9 cellular contexts compared by ENCODE assay signal in the genomic region with DNA sequence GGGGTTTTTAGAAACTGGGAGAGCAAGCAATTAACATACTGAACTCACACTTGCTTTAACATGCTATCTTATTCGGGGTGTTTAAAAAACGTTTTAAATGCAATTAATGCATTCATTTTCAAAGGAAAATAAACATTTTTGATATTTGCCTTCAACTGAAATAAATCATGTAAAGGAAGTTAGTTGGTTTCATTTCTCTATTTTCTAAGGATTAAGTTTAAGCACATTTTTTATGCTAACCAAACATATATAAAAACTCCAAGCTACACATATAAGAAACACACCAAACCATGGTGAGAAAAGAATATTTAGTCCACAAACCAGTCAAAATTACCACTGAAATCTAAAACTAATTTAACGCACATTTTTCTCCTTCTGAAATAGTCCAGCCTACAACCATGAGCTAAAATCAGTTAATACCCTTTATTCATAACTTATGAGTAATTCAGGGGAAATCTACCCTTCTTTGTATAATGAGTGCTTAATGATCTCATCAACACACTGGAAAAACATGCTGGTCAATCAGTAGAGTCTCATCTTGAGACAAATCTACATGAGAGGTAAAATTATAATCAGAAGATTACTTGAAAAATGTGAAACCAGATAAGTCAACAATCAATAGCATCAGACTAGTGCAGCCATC. TPM values are rescaled to one million over a fixed set of nuclear protein-coding genes. Genes with fewer than 3 reads are reported as not detected.
DNase-seq lines count a peak whose midpoint lies in the region; ATAC-seq lines count a peak whose summit lies in the region.
"Had no signal": no experiment of that assay in that cellular context is flagged by ENCODE, and none has a peak within 500 bp of the region (broad histone marks: within the 10 kb centered on the region; RNA-seq: fewer than 3 reads in every experiment).

No MANE protein-coding gene starts in this region.

- DNase-seq in activated CD4-positive, alpha-beta T cell treated with anti-CD3 and anti-CD28 coated beads, Interleukin-2, amount 10 ng/mL, durations not matched to agents 24 days and 14 days, result no peak
- DNase-seq in activated CD4-positive, alpha-beta T cell treated with anti-CD3 and anti-CD28 coated beads for 4 hours, result no peak
- DNase-seq in activated CD8-positive, alpha-beta T cell treated with anti-CD3 and anti-CD28 coated beads, Interleukin-2, amount 10 ng/mL, durations not matched to agents 7 days and 5 days, result no peak
- DNase-seq in OCI-M2 (lab: John Stamatoyannopoulos, UW; ENCODE audit: unreplicated experiment) (no peak), NCI-H128 (lab: John Stamatoyannopoulos, UW; ENCODE audit: unreplicated experiment) (no peak), middle frontal gyrus (ENCODE audit: extremely low spot score, low spot score) (no peak)
- DNase-seq: esophagus squamous epithelium had no signal

- intact Hi-C loops in activated CD4-positive, alpha-beta T cell treated with anti-CD3 and anti-CD28 coated beads, Interleukin-2, amount 10 ng/mL, durations not matched to agents 24 days and 14 days (cut with micrococcal nuclease), result no loop called here

- peaks cover 35% of the 10 kb centered on the region for H3K4me1 ChIP-seq in skeletal muscle satellite cell (ENCODE audit: control insufficient read depth, insufficient read depth, low read length)

- ATAC-seq in HG02938 (IDR thresholded peaks at IDR 0.05; ENCODE audit: unreplicated experiment), result peak; percentile 69
- no peak for ATAC-seq in activated CD8-positive, alpha-beta T cell treated with anti-CD3 and anti-CD28 coated beads, Interleukin-2, amount 10 ng/mL, durations not matched to agents 7 days and 5 days

- H3K9me3 Mint-ChIP-seq in activated CD4-positive, alpha-beta T cell treated with anti-CD3 and anti-CD28 coated beads, Interleukin-2, amount 10 ng/mL, durations not matched to agents 24 days and 14 days, result no peaks in the 10 kb centered on the region
- no peaks in the 10 kb centered on the region for H3K9me3 Mint-ChIP-seq in activated CD8-positive, alpha-beta T cell treated with anti-CD3 and anti-CD28 coated beads, Interleukin-2, amount 10 ng/mL, durations not matched to agents 7 days and 5 days (ENCODE audit: insufficient read depth)

- H3K36me3 ChIP-seq in skeletal muscle satellite cell (ENCODE audit: insufficient read depth, low read length), result no peaks in the 10 kb centered on the region
- H3K36me3 ChIP-seq: esophagus squamous epithelium had no signal

- H3K4me1 Mint-ChIP-seq in activated CD4-positive, alpha-beta T cell treated with anti-CD3 and anti-CD28 coated beads, Interleukin-2, amount 10 ng/mL, durations not matched to agents 24 days and 14 days, result peaks cover 59% of the 10 kb centered on the region
- H3K4me1 Mint-ChIP-seq in activated CD8-positive, alpha-beta T cell treated with anti-CD3 and anti-CD28 coated beads, Interleukin-2, amount 10 ng/mL, durations not matched to agents 7 days and 5 days (ENCODE audit: low read depth), result peaks cover 61% of the 10 kb centered on the region

- POLR2A ChIA-PET in activated CD8-positive, alpha-beta T cell treated with anti-CD3 and anti-CD28 coated beads, Interleukin-2, amount 10 ng/mL, durations not matched to agents 7 days and 5 days (lab: Charles Lee), result no interaction called here

- CTCF ChIA-PET in activated CD8-positive, alpha-beta T cell treated with anti-CD3 and anti-CD28 coated beads, Interleukin-2, amount 10 ng/mL, durations not matched to agents 7 days and 5 days (lab: Charles Lee), result interaction anchor here (1.1 to 1.6 kb wide), 2 partner anchors 9 to 10 kb away, joined by 4 to 6 read pairs; a partner anchor contains a TSS

- peak overlapping the region; percentile 29 for H3K4me3 ChIP-seq in skeletal muscle satellite cell (ENCODE audit: low read length)
- H3K4me3 ChIP-seq: esophagus squamous epithelium had no signal

- H3K4me3 Mint-ChIP-seq in activated CD4-positive, alpha-beta T cell treated with anti-CD3 and anti-CD28 coated beads, Interleukin-2, amount 10 ng/mL, durations not matched to agents 24 days and 14 days, result peak overlapping the region; percentile 32
- H3K4me3 Mint-ChIP-seq in activated CD8-positive, alpha-beta T cell treated with anti-CD3 and anti-CD28 coated beads, Interleukin-2, amount 10 ng/mL, durations not matched to agents 7 days and 5 days, result peak overlapping the region; percentile 23

- peaks cover 21% of the 10 kb centered on the region for H3K36me3 Mint-ChIP-seq in activated CD4-positive, alpha-beta T cell treated with anti-CD3 and anti-CD28 coated beads, Interleukin-2, amount 10 ng/mL, durations not matched to agents 24 days and 14 days (ENCODE audit: low read depth)
- peaks cover 28% of the 10 kb centered on the region for H3K36me3 Mint-ChIP-seq in activated CD8-positive, alpha-beta T cell treated with anti-CD3 and anti-CD28 coated beads, Interleukin-2, amount 10 ng/mL, durations not matched to agents 7 days and 5 days (ENCODE audit: low read depth)

- no peaks in the 10 kb centered on the region for H3K9me3 ChIP-seq in skeletal muscle satellite cell (replicated peaks; ENCODE audit: low read length)
- H3K9me3 ChIP-seq: esophagus squamous epithelium had no signal

- no peak overlapping the region for H3K9ac ChIP-seq in skeletal muscle satellite cell (ENCODE audit: low read depth, low read length)

- no peaks in the 10 kb centered on the region for H3K27me3 Mint-ChIP-seq in activated CD4-positive, alpha-beta T cell treated with anti-CD3 and anti-CD28 coated beads, Interleukin-2, amount 10 ng/mL, durations not matched to agents 24 days and 14 days
- H3K27me3 Mint-ChIP-seq in activated CD8-positive, alpha-beta T cell treated with anti-CD3 and anti-CD28 coated beads, Interleukin-2, amount 10 ng/mL, durations not matched to agents 7 days and 5 days (ENCODE audit: low read depth), result no peaks in the 10 kb centered on the region

- no peaks in the 10 kb centered on the region for H3K27me3 ChIP-seq in skeletal muscle satellite cell (ENCODE audit: control insufficient read depth, insufficient read depth, low read length)
- H3K27me3 ChIP-seq: esophagus squamous epithelium had no signal

- H3K4me2 ChIP-seq in skeletal muscle satellite cell (ENCODE audit: low read length), result peak overlapping the region; percentile 52

- H3K27ac Mint-ChIP-seq in activated CD4-positive, alpha-beta T cell treated with anti-CD3 and anti-CD28 coated beads, Interleukin-2, amount 10 ng/mL, durations not matched to agents 24 days and 14 days, result peak overlapping the region; percentile 75
- H3K27ac Mint-ChIP-seq in activated CD8-positive, alpha-beta T cell treated with anti-CD3 and anti-CD28 coated beads, Interleukin-2, amount 10 ng/mL, durations not matched to agents 7 days and 5 days, result no peak overlapping the region

RNA-seq across cellular contexts. Expression of a gene that starts 8.1 kb away (rescaled TPM):
- 50.1 and 51.8 TPM in 2 replicates for total RNA-seq in activated CD4-positive, alpha-beta T cell treated with anti-CD3 and anti-CD28 coated beads, Interleukin-2, amount 10 ng/mL, durations not matched to agents 24 days and 14 days
- total RNA-seq in activated CD8-positive, alpha-beta T cell treated with anti-CD3 and anti-CD28 coated beads, Interleukin-2, amount 10 ng/mL, durations not matched to agents 7 days and 5 days, result 10 to 100 TPM; 49.1 to 51.9 TPM
- 25.3 and 32.8 TPM in 2 replicates for total RNA-seq in skeletal muscle satellite cell (2012; rRNA removed)
